In genomic region chr5:178442361-178443256, GRCh38 we compare ENCODE assay signal across 27 cellular contexts.
DNase-seq lines count a peak whose midpoint lies in the region; ATAC-seq and TF ChIP-seq lines count a peak whose summit lies in the region.
"Had no signal": no experiment of that assay in that cellular context is flagged by ENCODE, and none has a peak within 500 bp of the region (broad histone marks: within the 10 kb centered on the region; RNA-seq: fewer than 3 reads in every experiment).

No MANE protein-coding gene starts in this region.

- no peak overlapping the region for H2AFZ ChIP-seq in osteoblast (ENCODE audit: low read length)

- no peaks in the 10 kb centered on the region for H3K79me2 ChIP-seq in osteoblast (ENCODE audit: insufficient read depth, low read length)

- peaks cover 9% of the 10 kb centered on the region for H3K27me3 Mint-ChIP-seq in stimulated activated naive CD8-positive, alpha-beta T cell treated with anti-CD3 and anti-CD28 coated beads, Interleukin-15, amount 100 ng/mL, for 72 hours
- H3K27me3 Mint-ChIP-seq in endodermal cell (ENCODE audit: insufficient read depth) = peaks cover 3% of the 10 kb centered on the region

- H3K9me3 ChIP-seq in endodermal cell (ENCODE audit: control insufficient read depth, low read length) (no peaks in the 10 kb centered on the region), osteoblast (ENCODE audit: low read depth, low read length) (no peaks in the 10 kb centered on the region)
- H3K9me3 ChIP-seq: ascending aorta had no signal

- H4K20me1 ChIP-seq in osteoblast (ENCODE audit: insufficient read depth, low read length) = no peaks in the 10 kb centered on the region

- ATAC-seq in stimulated activated naive CD8-positive, alpha-beta T cell treated with anti-CD3 and anti-CD28 coated beads, Interleukin-15, Interleukin-2, amounts not matched to agents 100 U/mL and 50 U/mL, for 24 hours = peak; percentile 23
- no peak for ATAC-seq in stimulated activated naive CD8-positive, alpha-beta T cell treated with anti-CD3 and anti-CD28 coated beads, Interleukin-15, amount 100 ng/mL, for 72 hours
- ATAC-seq: heart left ventricle, left ventricle myocardium superior had no signal

- H3K36me3 ChIP-seq in endodermal cell (ENCODE audit: control insufficient read depth, insufficient read depth, low read length) (no peaks in the 10 kb centered on the region), osteoblast (ENCODE audit: insufficient read depth, low read length) (no peaks in the 10 kb centered on the region)
- H3K36me3 ChIP-seq: ascending aorta, heart left ventricle had no signal

- H3K9me3 Mint-ChIP-seq in stimulated activated naive CD8-positive, alpha-beta T cell treated with anti-CD3 and anti-CD28 coated beads, Interleukin-15, amount 100 ng/mL, for 72 hours = no peaks in the 10 kb centered on the region
- no peaks in the 10 kb centered on the region for H3K9me3 Mint-ChIP-seq in endodermal cell
- H3K9me3 Mint-ChIP-seq: activated naive CD4-positive, alpha-beta T cell treated with anti-CD3 and anti-CD28 coated beads, Interleukin-2, amount 10 ng/mL, durations not matched to agents 7 days and 5 days; stimulated activated naive CD8-positive, alpha-beta T cell treated with anti-CD3 and anti-CD28 coated beads, Interleukin-15, Interleukin-2, amounts not matched to agents 100 ng/mL and 50 ng/mL, for 24 hours; T-helper 2 cell treated with Interferon-gamma antibody and Interleukin-4, amounts not matched to agents 5 μg/mL and 100 μg/mL, for 36 hours had no signal

- H3K9ac ChIP-seq in endodermal cell (ENCODE audit: extremely low read depth, low read length, poor library complexity, severe bottlenecking) = no peak overlapping the region

- no peak overlapping the region for H3K4me2 ChIP-seq in osteoblast (ENCODE audit: insufficient read depth, low read length)
- H3K4me2 ChIP-seq: smooth muscle cell had no signal

- H3K4me3 ChIP-seq in endodermal cell (ENCODE audit: low read length) (no peak overlapping the region), osteoblast (ENCODE audit: insufficient read depth, low read length) (no peak overlapping the region)
- H3K4me3 ChIP-seq: ascending aorta, dorsolateral prefrontal cortex, heart left ventricle, smooth muscle cell had no signal

- H3K4me1 ChIP-seq in endodermal cell (ENCODE audit: control insufficient read depth, insufficient read depth, low read length) (no peaks in the 10 kb centered on the region), osteoblast (ENCODE audit: insufficient read depth, low read length) (no peaks in the 10 kb centered on the region)
- H3K4me1 ChIP-seq: ascending aorta had no signal

- in situ Hi-C loops in GM13977 (cut with MboI; ENCODE audit: low pct_unique_long_range_greater_than_20kb, low sequenced_read_pairs, unreplicated experiment) = no loop called here

- H3K36me3 Mint-ChIP-seq in endodermal cell (ENCODE audit: low read depth) = peaks cover 6% of the 10 kb centered on the region
- H3K36me3 Mint-ChIP-seq: activated naive CD4-positive, alpha-beta T cell treated with anti-CD3 and anti-CD28 coated beads, Interleukin-2, amount 10 ng/mL, durations not matched to agents 7 days and 5 days; CD4-positive, alpha-beta memory T cell had no signal

- TF ChIP-seq CTCF in endodermal cell (conservative IDR thresholded peaks at IDR 0.05) = no peak
- TF ChIP-seq CTCF in osteoblast (IDR thresholded peaks at IDR 0.05; ENCODE audit: extremely low read depth, low read depth, low read length) = no peak
- TF ChIP-seq CTCF in GM10266 (IDR thresholded peaks at IDR 0.05; ENCODE audit: control insufficient read depth, insufficient read depth, low read depth, missing control alignments) = no peak
- no peak for TF ChIP-seq CTCF in GM13977 (IDR thresholded peaks at IDR 0.05; ENCODE audit: extremely low read depth, insufficient read depth, missing control alignments)

- peaks cover 9% of the 10 kb centered on the region for H3K4me1 Mint-ChIP-seq in stimulated activated naive CD8-positive, alpha-beta T cell treated with anti-CD3 and anti-CD28 coated beads, Interleukin-15, amount 100 ng/mL, for 72 hours
- peaks cover 6% of the 10 kb centered on the region for H3K4me1 Mint-ChIP-seq in endodermal cell
- H3K4me1 Mint-ChIP-seq: CD4-positive, alpha-beta memory T cell had no signal

- no peaks in the 10 kb centered on the region for H3K27me3 ChIP-seq in endodermal cell (ENCODE audit: control insufficient read depth, insufficient read depth, low read length, poor library complexity, severe bottlenecking)
- H3K27me3 ChIP-seq in osteoblast (ENCODE audit: insufficient read depth, low read length) = no peaks in the 10 kb centered on the region
- H3K27me3 ChIP-seq: ascending aorta had no signal

- WGBS in endodermal cell (ENCODE audit: insufficient coverage in 1 of 2, insufficient read length in 1 of 2), 2 experiments = 90 to 97% methylated on average over 14 to 24 of the region's 24 CpGs

- no peak overlapping the region for H3K4me3 Mint-ChIP-seq in stimulated activated naive CD8-positive, alpha-beta T cell treated with anti-CD3 and anti-CD28 coated beads, Interleukin-15, amount 100 ng/mL, for 72 hours
- no peak overlapping the region for H3K4me3 Mint-ChIP-seq in endodermal cell
- H3K4me3 Mint-ChIP-seq: activated naive CD4-positive, alpha-beta T cell treated with anti-CD3 and anti-CD28 coated beads, Interleukin-2, amount 10 ng/mL, durations not matched to agents 7 days and 5 days; CD4-positive, alpha-beta memory T cell; stimulated activated naive CD8-positive, alpha-beta T cell treated with anti-CD3 and anti-CD28 coated beads, Interleukin-15, Interleukin-2, amounts not matched to agents 100 ng/mL and 50 ng/mL, for 24 hours; T-helper 2 cell treated with Interferon-gamma antibody and Interleukin-4, amounts not matched to agents 5 μg/mL and 100 μg/mL, for 36 hours had no signal

- H3K27ac Mint-ChIP-seq in stimulated activated naive CD8-positive, alpha-beta T cell treated with anti-CD3 and anti-CD28 coated beads, Interleukin-15, amount 100 ng/mL, for 72 hours = no peak overlapping the region
- no peak overlapping the region for H3K27ac Mint-ChIP-seq in endodermal cell
- H3K27ac Mint-ChIP-seq: activated naive CD4-positive, alpha-beta T cell treated with anti-CD3 and anti-CD28 coated beads, Interleukin-2, amount 10 ng/mL, durations not matched to agents 7 days and 5 days; CD4-positive, alpha-beta memory T cell; stimulated activated naive CD8-positive, alpha-beta T cell treated with anti-CD3 and anti-CD28 coated beads, Interleukin-15, Interleukin-2, amounts not matched to agents 100 ng/mL and 50 ng/mL, for 24 hours; T-helper 2 cell treated with Interferon-gamma antibody and Interleukin-4, amounts not matched to agents 5 μg/mL and 100 μg/mL, for 36 hours had no signal

- H3K27ac ChIP-seq in endodermal cell (ENCODE audit: low read depth, low read length) (no peak overlapping the region), osteoblast (ENCODE audit: low read depth, low read length) (no peak overlapping the region)
- H3K27ac ChIP-seq: ascending aorta, dorsolateral prefrontal cortex, heart left ventricle had no signal

- DNase-seq in stimulated activated naive CD8-positive, alpha-beta T cell treated with anti-CD3 and anti-CD28 coated beads, Interleukin-15, Interleukin-2, amounts not matched to agents 100 U/mL and 50 U/mL, for 24 hours = no peak
- no peak for DNase-seq in stimulated activated naive CD8-positive, alpha-beta T cell treated with anti-CD3 and anti-CD28 coated beads, Interleukin-15, amount 100 ng/mL, for 72 hours
- peak; percentile 33 for DNase-seq in endodermal cell
- peak; percentile 22 for DNase-seq in osteoblast (ENCODE audit: insufficient read length, low spot score, missing footprints)
- DNase-seq in amniotic stem cell (lab: John Stamatoyannopoulos, UW) = no peak
- no peak for DNase-seq in GM10266 (ENCODE audit: extremely low spot score)
- DNase-seq in GM13977 (ENCODE audit: low spot score) = no peak
- no peak for DNase-seq in NCI-H1092 treated with DMSO at 0.1 percent for 48 hours (lab: John Stamatoyannopoulos, UW)
- DNase-seq: activated CD4-positive, alpha-beta T cell treated with anti-CD3 and anti-CD28 coated beads, Interleukin-2, amount 50 U/mL, for 48 hours; activated naive CD4-positive, alpha-beta T cell treated with anti-CD3 and anti-CD28 coated beads, Interleukin-2, amount 10 ng/mL, durations not matched to agents 7 days and 5 days; caudate nucleus; CD4-positive, alpha-beta memory T cell; DMS 273 treated with DMSO at 0.1 percent for 48 hours; dorsolateral prefrontal cortex; H7; heart left ventricle; IMR-90; left ventricle myocardium superior; NCI-H1417 treated with DMSO at 0.1 percent for 48 hours; NCI-H526; RPMI8226; stimulated activated CD4-positive, alpha-beta T cell treated with anti-CD3 and anti-CD28 coated beads, Interleukin-4, amount 100 ng/mL, for 1 hour; trophoblast cell had no signal

Comparison
In these comparisons a context has a peak if more than half of its experiments do, and no peak if none do; other contexts are left out.
1. DNase-seq: peak in endodermal cell (single experiment) and osteoblast (single experiment); none in stimulated activated naive CD8-positive, alpha-beta T cell treated with anti-CD3 and anti-CD28 coated beads, Interleukin-15, Interleukin-2, amounts not matched to agents 100 U/mL and 50 U/mL, for 24 hours (single experiment), stimulated activated naive CD8-positive, alpha-beta T cell treated with anti-CD3 and anti-CD28 coated beads, Interleukin-15, amount 100 ng/mL, for 72 hours (0 of 2), amniotic stem cell (single experiment), GM10266 (single experiment), GM13977 (single experiment) and NCI-H1092 treated with DMSO at 0.1 percent for 48 hours (single experiment).